ENCODE assay signal across 7 cellular contexts in the genomic region with DNA sequence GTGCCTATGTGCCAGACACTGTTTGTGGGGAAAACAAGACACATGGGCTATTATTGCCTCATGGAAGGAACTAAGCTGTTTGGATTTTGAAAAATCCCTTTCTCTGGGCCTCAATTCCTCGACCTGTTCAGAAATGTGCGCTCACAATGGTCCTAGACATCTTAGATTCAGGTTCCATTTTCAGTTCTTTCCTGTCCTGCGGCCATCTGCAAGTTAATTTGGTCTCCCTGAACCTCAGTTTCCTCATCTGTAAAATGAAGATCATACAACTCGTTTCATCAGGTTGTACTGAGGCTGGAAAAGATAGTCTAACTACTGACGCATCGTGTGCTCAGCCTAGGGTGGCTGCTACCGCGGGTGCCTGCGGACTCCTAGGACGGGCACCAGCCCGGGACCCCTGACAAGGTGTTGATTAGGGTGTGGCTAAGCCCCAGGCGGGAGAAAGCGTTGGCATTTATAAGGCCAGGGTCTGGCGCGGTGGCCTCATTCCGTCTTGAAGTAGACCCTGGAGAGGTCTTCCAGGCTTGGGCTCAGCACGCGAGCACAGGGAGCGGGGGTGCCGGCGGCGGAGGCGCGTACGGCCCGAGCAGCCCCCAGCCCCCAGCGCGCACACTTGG. TPM values are rescaled to one million over a fixed set of nuclear protein-coding genes. Genes with fewer than 3 reads are reported as not detected.
DNase-seq lines count a peak whose midpoint lies in the region; ATAC-seq and TF ChIP-seq lines count a peak whose summit lies in the region.

No MANE protein-coding gene starts in this region.

- H3K36me3 Mint-ChIP-seq in T-cell, result peaks cover 7% of the 10 kb centered on the region
- peaks cover 5% of the 10 kb centered on the region for H3K36me3 Mint-ChIP-seq in neural crest cell (ENCODE audit: low read depth)

- no peak for TF ChIP-seq CTCF in neural crest cell (conservative IDR thresholded peaks at IDR 0.05)
- TF ChIP-seq CTCF in GM13977 (IDR thresholded peaks at IDR 0.05; ENCODE audit: extremely low read depth, insufficient read depth, missing control alignments), result no peak

- H3K27ac ChIP-seq in epithelial cell of prostate, result peak overlapping the region; percentile 80

- H3K4me1 Mint-ChIP-seq in T-cell (peaks cover 40 to 45% (median 43%) of the 10 kb centered on the region in 3 donors), neural crest cell (peaks cover 39% of the 10 kb centered on the region)

- DNase-seq in T-cell (peak in 2 of 34 experiments; percentile 6 to 7), epithelial cell of prostate (ENCODE audit: low read depth, low spot score) (no peak), neural crest cell (ENCODE audit: low read depth, low spot score) (no peak), GM13977 (ENCODE audit: low spot score) (no peak)

- in situ Hi-C loops in GM13977 (cut with MboI; ENCODE audit: low pct_unique_long_range_greater_than_20kb, low sequenced_read_pairs, unreplicated experiment), result loop anchor here (10.0 kb wide), 2 partner anchors 48 to 198 kb away; a partner anchor contains a TSS

- TF ChIP-seq POLR2A in GM18505 (IDR thresholded peaks at IDR 0.05; ENCODE audit: borderline replicate concordance, extremely low read depth, insufficient read depth, insufficient read length), result no peak

- POLR2A ChIA-PET in T-cell (lab: Charles Lee), result interaction anchor here in 1 of 2 donors (1.4 kb wide), 1 partner anchor 51 kb away, joined by 3 read pairs; a partner anchor contains a TSS

- H3K4me3 Mint-ChIP-seq in T-cell (peak overlapping the region; percentile 86 to 91 (median 90)), neural crest cell (peak overlapping the region; percentile 94)

- H3K27ac Mint-ChIP-seq in T-cell, result peak overlapping the region; percentile 91 to 93
- H3K27ac Mint-ChIP-seq in neural crest cell (ENCODE audit: unreplicated experiment), result peak overlapping the region; percentile 87

- no peaks in the 10 kb centered on the region for H3K27me3 Mint-ChIP-seq in T-cell
- no peaks in the 10 kb centered on the region for H3K27me3 Mint-ChIP-seq in neural crest cell (ENCODE audit: low read depth)

- CTCF ChIA-PET in T-cell (lab: Charles Lee), result interaction anchor here (0.6 to 2.1 kb wide), 4 partner anchors 12 to 51 kb away, joined by 3 to 10 read pairs (median 6); a partner anchor contains a TSS

- ATAC-seq in GM18505 (IDR thresholded peaks at IDR 0.05; ENCODE audit: unreplicated experiment), result peak; percentile 13
- ATAC-seq in HG02885 (IDR thresholded peaks at IDR 0.05; ENCODE audit: poor library complexity, unreplicated experiment), result peak; percentile 27
- ATAC-seq in T-cell (replicated peaks in 1 of 4), result peak; percentile 27 to 51 (median 40)
- ATAC-seq in HG02763 (IDR thresholded peaks at IDR 0.05; ENCODE audit: unreplicated experiment), result no peak

- H3K9me3 Mint-ChIP-seq in T-cell, result no peaks in the 10 kb centered on the region
- H3K9me3 Mint-ChIP-seq in neural crest cell, result no peaks in the 10 kb centered on the region

RNA-seq across cellular contexts. Expression of a gene that starts 0.5 kb away (rescaled TPM):
- 10 to 100 TPM; 26.0 to 32.8 (median 27.6) TPM for total RNA-seq in T-cell
- 43.1 and 45.8 TPM in 2 replicates for total RNA-seq in neural crest cell

RNA-seq across cellular contexts. Expression of a gene that starts 35.4 kb away (rescaled TPM):
- total RNA-seq in T-cell, result 10 to 100 TPM; 60.7 to 87.1 (median 70.8) TPM
- 54.8 and 57.5 TPM in 2 replicates for total RNA-seq in neural crest cell

RNA-seq across cellular contexts. Expression of a gene that starts 48.2 kb away (rescaled TPM):
- total RNA-seq in T-cell (10 to 100 TPM; 47.8 to 70.9 (median 67.6) TPM), neural crest cell (88.9 and 89.6 TPM in 2 replicates)

RNA-seq across cellular contexts. Expression of a gene that starts 51.2 kb away (rescaled TPM):
- total RNA-seq in T-cell (1,000 to 10,000 TPM; 1,758 to 2,043 (median 1,921) TPM), neural crest cell (1,184 and 1,252 TPM in 2 replicates)

RNA-seq across cellular contexts. Expression of a gene that starts 57.8 kb away (rescaled TPM):
- total RNA-seq in T-cell, result 10 to 100 TPM in 3 of 5 donors, 1 to 10 TPM in 2; 7.5 to 16.5 (median 12.6) TPM
- total RNA-seq in neural crest cell, result 47.1 and 47.2 TPM in 2 replicates
